Comparison of ENCODE assay signal across 8 cellular contexts in genomic region chr6:54702772-54703171, GRCh38.
"Had no signal": no experiment of that assay in that cellular context is flagged by ENCODE, and none has a peak within 500 bp of the region (broad histone marks: within the 10 kb centered on the region; RNA-seq: fewer than 3 reads in every experiment).

No MANE protein-coding gene starts in this region.

- H3K4me3 Mint-ChIP-seq: GM23338, H9 had no signal

- H3K27ac ChIP-seq: HL-60, KMS-11 had no signal

- H3K4me2 ChIP-seq: GM23338, KMS-11 had no signal

- H3K27ac Mint-ChIP-seq: GM23338, H9 had no signal

- ATAC-seq: GM23338 had no signal

- DNase-seq: H9, HCEC 1CT, Karpas-422, KBM-7 had no signal

- H2AFZ ChIP-seq: GM23338 had no signal

- H3K9ac ChIP-seq: KMS-11 had no signal

- H3K4me3 ChIP-seq: GM23338 had no signal

- FAIRE-seq: H1 had no signal

- H3K9me3 Mint-ChIP-seq: GM23338, H9 had no signal
